Comparison of ENCODE assay signal across 1 cellular context in the genomic region with DNA sequence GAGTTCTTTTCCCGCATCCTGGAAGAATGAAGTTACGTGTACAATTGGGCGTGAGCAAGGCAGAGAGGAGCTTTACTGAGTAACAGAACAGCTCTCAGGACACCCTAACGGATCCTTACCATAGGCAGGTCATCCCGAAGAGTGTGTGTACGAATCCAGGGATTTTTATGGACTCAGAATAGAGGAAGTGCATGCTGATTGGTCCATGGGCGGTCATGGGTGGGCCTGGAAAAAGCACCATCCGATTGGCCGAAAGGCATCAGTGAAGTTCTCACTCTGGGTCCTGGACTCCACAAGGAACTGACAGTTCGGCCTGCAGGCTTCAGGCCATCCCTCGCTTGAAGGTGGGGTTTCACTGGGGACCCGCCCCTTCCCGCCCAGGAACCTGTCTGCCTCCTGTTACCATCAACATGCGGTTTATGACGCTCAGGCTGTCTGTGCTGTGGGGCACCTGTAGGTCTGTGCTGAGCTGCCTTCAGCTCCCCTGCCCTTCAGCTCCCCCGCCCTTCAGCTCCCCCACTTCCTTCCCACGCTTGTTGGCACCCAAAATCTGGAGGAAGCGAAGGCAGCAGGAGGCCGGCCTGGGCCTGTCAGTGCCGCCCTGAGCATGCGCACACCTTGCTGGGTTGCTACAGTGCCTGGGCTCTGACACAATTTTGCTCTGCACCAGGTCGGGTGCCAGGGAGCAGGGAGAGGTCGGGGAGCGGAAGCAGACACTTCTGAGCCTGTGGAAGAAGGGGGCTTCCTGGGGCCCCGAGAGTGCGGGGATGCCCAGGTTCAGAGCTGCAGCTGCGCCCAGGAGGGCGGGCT.
TF ChIP-seq lines count a peak whose summit lies in the region.

No MANE protein-coding gene starts in this region.

TF ChIP-seq in K562, 482 proteins besides CTCF, POLR2A, EP300 and RAD21 (continued from another document and continues in another):
- TF ChIP-seq, protein P1, sequence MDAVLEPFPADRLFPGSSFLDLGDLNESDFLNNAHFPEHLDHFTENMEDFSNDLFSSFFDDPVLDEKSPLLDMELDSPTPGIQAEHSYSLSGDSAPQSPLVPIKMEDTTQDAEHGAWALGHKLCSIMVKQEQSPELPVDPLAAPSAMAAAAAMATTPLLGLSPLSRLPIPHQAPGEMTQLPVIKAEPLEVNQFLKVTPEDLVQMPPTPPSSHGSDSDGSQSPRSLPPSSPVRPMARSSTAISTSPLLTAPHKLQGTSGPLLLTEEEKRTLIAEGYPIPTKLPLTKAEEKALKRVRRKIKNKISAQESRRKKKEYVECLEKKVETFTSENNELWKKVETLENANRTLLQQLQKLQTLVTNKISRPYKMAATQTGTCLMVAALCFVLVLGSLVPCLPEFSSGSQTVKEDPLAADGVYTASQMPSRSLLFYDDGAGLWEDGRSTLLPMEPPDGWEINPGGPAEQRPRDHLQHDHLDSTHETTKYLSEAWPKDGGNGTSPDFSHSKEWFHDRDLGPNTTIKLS (IDR thresholded peaks at IDR 0.05; ENCODE audit: borderline replicate concordance, low read depth): no peak
- no peak for TF ChIP-seq THRA (IDR thresholded peaks at IDR 0.05)
- TF ChIP-seq BDP1 (IDR thresholded peaks at IDR 0.05; ENCODE audit: insufficient read depth, insufficient read length): no peak
- no peak for TF ChIP-seq NFXL1 (CRISPR knock-in tag; IDR thresholded peaks at IDR 0.05)
- TF ChIP-seq ZNF583 (CRISPR knock-in tag; IDR thresholded peaks at IDR 0.05): no peak
- no peak for TF ChIP-seq PHF21A (IDR thresholded peaks at IDR 0.05; ENCODE audit: borderline replicate concordance, low read depth)
- TF ChIP-seq IRF2 (CRISPR knock-in tag; IDR thresholded peaks at IDR 0.05): no peak
- TF ChIP-seq NRF1 (conservative IDR thresholded peaks at IDR 0.05 in 1 of 2, IDR thresholded peaks at IDR 0.05 in 1 of 2): peak; percentile 91 to 93
- TF ChIP-seq FOXA1 (IDR thresholded peaks at IDR 0.05; ENCODE audit: borderline replicate concordance): no peak
- TF ChIP-seq RFX1 (IDR thresholded peaks at IDR 0.05): no peak
- TF ChIP-seq RBM15 (IDR thresholded peaks at IDR 0.05; ENCODE audit: insufficient read depth, low read length): no peak
- no peak for TF ChIP-seq HDAC6 (IDR thresholded peaks at IDR 0.05; ENCODE audit: low read depth, low read length)
- no peak for TF ChIP-seq ZNF239 (CRISPR knock-in tag; IDR thresholded peaks at IDR 0.05)
- no peak for TF ChIP-seq TCF3 (CRISPR knock-in tag; IDR thresholded peaks at IDR 0.05)
- no peak for TF ChIP-seq HMGN3 (IDR thresholded peaks at IDR 0.05; ENCODE audit: borderline replicate concordance, extremely low read depth, insufficient read length, low read depth, low read length)
- TF ChIP-seq LARP7 (IDR thresholded peaks at IDR 0.05): no peak
- TF ChIP-seq MTA2 (IDR thresholded peaks at IDR 0.05; ENCODE audit: low read depth): no peak
- peak; percentile 80 for TF ChIP-seq HINFP (tag; conservative IDR thresholded peaks at IDR 0.05; ENCODE audit: low read depth)
- TF ChIP-seq NR2C2 (CRISPR knock-in tag; IDR thresholded peaks at IDR 0.05): no peak
- no peak for TF ChIP-seq NR2C2 (tag; IDR thresholded peaks at IDR 0.05)
- TF ChIP-seq ID3 (CRISPR knock-in tag; IDR thresholded peaks at IDR 0.05): no peak
- no peak for TF ChIP-seq ID3 (tag; IDR thresholded peaks at IDR 0.05)
- TF ChIP-seq RHOXF2B (CRISPR knock-in tag; conservative IDR thresholded peaks at IDR 0.05): no peak
- peak; percentile 3 for TF ChIP-seq SMAD1 (IDR thresholded peaks at IDR 0.05; ENCODE audit: low read depth, low read length, partially characterized antibody)
- TF ChIP-seq TFAP4 (CRISPR knock-in tag; IDR thresholded peaks at IDR 0.05; ENCODE audit: borderline replicate concordance): no peak
- TF ChIP-seq NR0B1 (IDR thresholded peaks at IDR 0.05; ENCODE audit: partially characterized antibody): no peak
- TF ChIP-seq, protein P2, sequence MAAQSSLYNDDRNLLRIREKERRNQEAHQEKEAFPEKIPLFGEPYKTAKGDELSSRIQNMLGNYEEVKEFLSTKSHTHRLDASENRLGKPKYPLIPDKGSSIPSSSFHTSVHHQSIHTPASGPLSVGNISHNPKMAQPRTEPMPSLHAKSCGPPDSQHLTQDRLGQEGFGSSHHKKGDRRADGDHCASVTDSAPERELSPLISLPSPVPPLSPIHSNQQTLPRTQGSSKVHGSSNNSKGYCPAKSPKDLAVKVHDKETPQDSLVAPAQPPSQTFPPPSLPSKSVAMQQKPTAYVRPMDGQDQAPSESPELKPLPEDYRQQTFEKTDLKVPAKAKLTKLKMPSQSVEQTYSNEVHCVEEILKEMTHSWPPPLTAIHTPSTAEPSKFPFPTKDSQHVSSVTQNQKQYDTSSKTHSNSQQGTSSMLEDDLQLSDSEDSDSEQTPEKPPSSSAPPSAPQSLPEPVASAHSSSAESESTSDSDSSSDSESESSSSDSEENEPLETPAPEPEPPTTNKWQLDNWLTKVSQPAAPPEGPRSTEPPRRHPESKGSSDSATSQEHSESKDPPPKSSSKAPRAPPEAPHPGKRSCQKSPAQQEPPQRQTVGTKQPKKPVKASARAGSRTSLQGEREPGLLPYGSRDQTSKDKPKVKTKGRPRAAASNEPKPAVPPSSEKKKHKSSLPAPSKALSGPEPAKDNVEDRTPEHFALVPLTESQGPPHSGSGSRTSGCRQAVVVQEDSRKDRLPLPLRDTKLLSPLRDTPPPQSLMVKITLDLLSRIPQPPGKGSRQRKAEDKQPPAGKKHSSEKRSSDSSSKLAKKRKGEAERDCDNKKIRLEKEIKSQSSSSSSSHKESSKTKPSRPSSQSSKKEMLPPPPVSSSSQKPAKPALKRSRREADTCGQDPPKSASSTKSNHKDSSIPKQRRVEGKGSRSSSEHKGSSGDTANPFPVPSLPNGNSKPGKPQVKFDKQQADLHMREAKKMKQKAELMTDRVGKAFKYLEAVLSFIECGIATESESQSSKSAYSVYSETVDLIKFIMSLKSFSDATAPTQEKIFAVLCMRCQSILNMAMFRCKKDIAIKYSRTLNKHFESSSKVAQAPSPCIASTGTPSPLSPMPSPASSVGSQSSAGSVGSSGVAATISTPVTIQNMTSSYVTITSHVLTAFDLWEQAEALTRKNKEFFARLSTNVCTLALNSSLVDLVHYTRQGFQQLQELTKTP (IDR thresholded peaks at IDR 0.05; ENCODE audit: low read depth in 1 of 2, partially characterized antibody in 2 of 2): no peak
- TF ChIP-seq ZNF143 (CRISPR knock-in tag; IDR thresholded peaks at IDR 0.05): no peak
- TF ChIP-seq ZNF184 (CRISPR knock-in tag; IDR thresholded peaks at IDR 0.05): no peak
- peak; percentile 46; the same call in 1 of the 2 replicates for TF ChIP-seq SP1 (CRISPR knock-in tag; IDR thresholded peaks at IDR 0.05)
- no peak; a peak in 1 of 4 replicates for TF ChIP-seq ZMIZ1 (IDR thresholded peaks at IDR 0.05; ENCODE audit: low read depth in 2 of 2, low read length in 2 of 2)
- no peak for TF ChIP-seq ZNF217 (CRISPR knock-in tag; IDR thresholded peaks at IDR 0.05)
- no peak for TF ChIP-seq ZC3H8 (IDR thresholded peaks at IDR 0.05)
- TF ChIP-seq KHSRP (IDR thresholded peaks at IDR 0.05): no peak
- peak; percentile 49; the same call in 1 of the 2 replicates for TF ChIP-seq POLR2AphosphoS2 (IDR thresholded peaks at IDR 0.05; ENCODE audit: low read length)
- TF ChIP-seq, protein P3, sequence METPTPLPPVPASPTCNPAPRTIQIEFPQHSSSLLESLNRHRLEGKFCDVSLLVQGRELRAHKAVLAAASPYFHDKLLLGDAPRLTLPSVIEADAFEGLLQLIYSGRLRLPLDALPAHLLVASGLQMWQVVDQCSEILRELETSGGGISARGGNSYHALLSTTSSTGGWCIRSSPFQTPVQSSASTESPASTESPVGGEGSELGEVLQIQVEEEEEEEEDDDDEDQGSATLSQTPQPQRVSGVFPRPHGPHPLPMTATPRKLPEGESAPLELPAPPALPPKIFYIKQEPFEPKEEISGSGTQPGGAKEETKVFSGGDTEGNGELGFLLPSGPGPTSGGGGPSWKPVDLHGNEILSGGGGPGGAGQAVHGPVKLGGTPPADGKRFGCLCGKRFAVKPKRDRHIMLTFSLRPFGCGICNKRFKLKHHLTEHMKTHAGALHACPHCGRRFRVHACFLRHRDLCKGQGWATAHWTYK (CRISPR knock-in tag; IDR thresholded peaks at IDR 0.05): no peak
- no peak for TF ChIP-seq CCAR2 (IDR thresholded peaks at IDR 0.05; ENCODE audit: low read depth, low read length)
- TF ChIP-seq CEBPZ (IDR thresholded peaks at IDR 0.05; ENCODE audit: borderline replicate concordance, low read depth, low read length): no peak
- no peak for TF ChIP-seq ZNF766 (CRISPR knock-in tag; conservative IDR thresholded peaks at IDR 0.05)
